Comparison of ENCODE assay signal across 16 cellular contexts in genomic region chr1:225527575-225527974, GRCh38.
A peak's percentile ranks its signal among the peaks of the same experiment; 100 is the strongest.
DNase-seq lines count a peak whose midpoint lies in the region; ATAC-seq and TF ChIP-seq lines count a peak whose summit lies in the region.
"Had no signal": no experiment of that assay in that cellular context is flagged by ENCODE, and none has a peak within 500 bp of the region (broad histone marks: within the 10 kb centered on the region; RNA-seq: fewer than 3 reads in every experiment).

No MANE protein-coding gene starts in this region.

- intact Hi-C loops in colonic mucosa (cut with DNase I): no loop called here
- intact Hi-C loops in mucosa of descending colon (cut with DNase I, micrococcal nuclease): no loop called here
- intact Hi-C loops in aorta (cut with DNase I): no loop called here

- no peak overlapping the region for H3K4me3 ChIP-seq in HEK293 (ENCODE audit: low read depth, low read length)
- no peak overlapping the region for H3K4me3 ChIP-seq in colonic mucosa
- no peak overlapping the region for H3K4me3 ChIP-seq in mucosa of descending colon
- H3K4me3 ChIP-seq in aorta (ENCODE audit: low read length in 2 of 2): no peak overlapping the region

- ATAC-seq in mucosa of descending colon (peak; percentile 93), aorta (ENCODE audit: low FRiP score) (no peak), HG03097 (IDR thresholded peaks at IDR 0.05; ENCODE audit: low FRiP score, unreplicated experiment) (no peak)

- peak; percentile 54 for DNase-seq in colonic mucosa
- peak in 1 of 3 donors; percentile 52 for DNase-seq in mucosa of descending colon
- no peak for DNase-seq in aorta
- no peak for DNase-seq in NCI-H2196 (lab: John Stamatoyannopoulos, UW; ENCODE audit: unreplicated experiment)
- no peak for DNase-seq in KG1 (lab: John Stamatoyannopoulos, UW)
- DNase-seq in NK-92 (lab: John Stamatoyannopoulos, UW; ENCODE audit: unreplicated experiment): no peak
- DNase-seq: C1 segment of cervical spinal cord; Calu3; CD4-positive, alpha-beta memory T cell; COR-L47; DMS53; DMS79 treated with DMSO at 0.1 percent for 48 hours; GF-D8; H7 had no signal

- no peaks in the 10 kb centered on the region for H3K9me3 ChIP-seq in HEK293 (ENCODE audit: control insufficient read depth, insufficient read depth, low read depth, low read length)
- H3K9me3 ChIP-seq in colonic mucosa: no peaks in the 10 kb centered on the region
- no peaks in the 10 kb centered on the region for H3K9me3 ChIP-seq in mucosa of descending colon
- no peaks in the 10 kb centered on the region for H3K9me3 ChIP-seq in aorta (ENCODE audit: control insufficient read depth, low read length)

- H3K27me3 ChIP-seq in colonic mucosa (no peaks in the 10 kb centered on the region), aorta (ENCODE audit: control insufficient read depth in 1 of 2, insufficient read depth in 2 of 2, low read length in 1 of 2) (no peaks in the 10 kb centered on the region)

- TF ChIP-seq CTCF in HEK293 (tag by site-specific recombination; IDR thresholded peaks at IDR 0.05): no peak
- no peak for TF ChIP-seq CTCF in colonic mucosa (IDR thresholded peaks at IDR 0.05)
- TF ChIP-seq CTCF in mucosa of descending colon (IDR thresholded peaks at IDR 0.05): no peak

- H3K4me1 ChIP-seq in HEK293 (ENCODE audit: control insufficient read depth, insufficient read depth, low read length) (peaks cover 13% of the 10 kb centered on the region; the same call in 1 of the 2 replicates), colonic mucosa (no peaks in the 10 kb centered on the region), mucosa of descending colon (ENCODE audit: low read depth) (peaks cover 13% of the 10 kb centered on the region), aorta (ENCODE audit: control insufficient read depth in 1 of 2, insufficient read depth in 2 of 2, low read length in 2 of 2) (peaks cover 0 to 4% of the 10 kb centered on the region in 2 donors)

- CTCF ChIA-PET in HEK293 (lab: Yijun Ruan, JAX): interaction anchor here (0.6 to 1.0 kb wide), 3 partner anchors 52 to 245 kb away, joined by 3 to 4 read pairs (median 3); no protein-coding TSS in a partner anchor

- H3K36me3 ChIP-seq in HEK293 (ENCODE audit: control insufficient read depth in 2 of 2, insufficient read depth in 1 of 2, low read length in 2 of 2): peaks cover 0 to 23% of the 10 kb centered on the region in 2 experiments; a peak in 1 of 3 replicates
- no peaks in the 10 kb centered on the region for H3K36me3 ChIP-seq in colonic mucosa
- H3K36me3 ChIP-seq in mucosa of descending colon (ENCODE audit: low read depth): no peaks in the 10 kb centered on the region
- no peaks in the 10 kb centered on the region for H3K36me3 ChIP-seq in aorta (ENCODE audit: control insufficient read depth in 1 of 2, insufficient read depth in 2 of 2, low read length in 1 of 2)

- no peak overlapping the region for H3K9ac ChIP-seq in colonic mucosa (ENCODE audit: low read depth in 2 of 2, low read length in 2 of 2)

- POLR2A ChIA-PET in HEK293 (lab: Yijun Ruan, JAX): no interaction called here

- H3K27ac ChIP-seq in HEK293 (ENCODE audit: extremely low read depth, low read depth, low read length) (no peak overlapping the region), colonic mucosa (no peak overlapping the region), aorta (ENCODE audit: low read depth in 1 of 2, low read length in 2 of 2) (peak overlapping the region; percentile 22 to 44)

- WGBS in aorta, 2 donors: 68% methylated on average over 5 of the region's 5 CpGs

TF ChIP-seq in HEK293, 187 proteins besides CTCF, POLR2A, EP300 and RAD21:
- TF ChIP-seq ZNF626 (tag by site-specific recombination; IDR thresholded peaks at IDR 0.05) (no peak), GLI4 (tag by site-specific recombination; IDR thresholded peaks at IDR 0.05) (no peak), ZFHX2 (tag by site-specific recombination; conservative IDR thresholded peaks at IDR 0.05) (peak; percentile 97), EGR2 (tag by site-specific recombination; IDR thresholded peaks at IDR 0.05; ENCODE audit: low read depth) (peak; percentile 97), ZNF202 (tag by site-specific recombination; IDR thresholded peaks at IDR 0.05; ENCODE audit: borderline replicate concordance) (no peak), ZNF10 (tag by site-specific recombination; IDR thresholded peaks at IDR 0.05) (no peak)

Comparison
In these comparisons a context has a peak if more than half of its experiments do, and no peak if none do; other contexts are left out.
1. H3K27ac ChIP-seq: peak in aorta (2 of 2); none in HEK293 (single experiment) and colonic mucosa (single experiment).